In genomic region chr2:23625726-23626125, GRCh38 we compare ENCODE assay signal across 29 cellular contexts.
"Had no signal": no experiment of that assay in that cellular context is flagged by ENCODE, and none has a peak within 500 bp of the region (broad histone marks: within the 10 kb centered on the region; RNA-seq: fewer than 3 reads in every experiment).

No MANE protein-coding gene starts in this region.

- DNase-seq: activated CD4-positive, alpha-beta memory T cell treated with anti-CD3 and anti-CD28 coated beads for 36 hours; activated CD4-positive, alpha-beta T cell treated with anti-CD3 and anti-CD28 coated beads for 36 hours; activated CD4-positive, alpha-beta T cell treated with anti-CD3 and anti-CD28 coated beads, Interleukin-2, amount 10 ng/mL, durations not matched to agents 24 days and 14 days; activated CD4-positive, CD25-positive, alpha-beta regulatory T cell; activated CD4-positive, CD25-positive, alpha-beta regulatory T cell treated with anti-CD3 and anti-CD28 coated beads, Interleukin-2, amount 50 U/mL, for 72 hours; activated CD8-positive, alpha-beta memory T cell treated with anti-CD3 and anti-CD28 coated beads, Interleukin-2, amount 10 ng/mL, durations not matched to agents 7 days and 5 days; activated CD8-positive, alpha-beta memory T cell treated with anti-CD3 and anti-CD28 coated beads, Interleukin-2, amount 50 U/mL, for 4 hours; activated CD8-positive, alpha-beta T cell treated with anti-CD3 and anti-CD28 coated beads, Interleukin-2, amount 10 ng/mL, durations not matched to agents 7 days and 5 days; activated effector memory CD4-positive, alpha-beta T cell treated with anti-CD3 and anti-CD28 coated beads, Interleukin-2, amount 50 U/mL, for 16 hours; activated naive CD4-positive, alpha-beta T cell treated with anti-CD3 and anti-CD28 coated beads for 36 hours; activated naive CD8-positive, alpha-beta T cell treated with anti-CD3 and anti-CD28 coated beads for 36 hours; activated naive CD8-positive, alpha-beta T cell treated with anti-CD3 and anti-CD28 coated beads, Interleukin-2, amount 50 U/mL, for 24 hours; activated T-cell treated with anti-CD3 and anti-CD28 coated beads, Interleukin-2, amount 50 U/mL, for 1 hour; activated T-cell treated with anti-CD3 and anti-CD28 coated beads, Interleukin-2, amount 50 U/mL, for 48 hours; adrenal gland; amygdala; body of pancreas; effector memory CD4-positive, alpha-beta T cell; endodermal cell; foreskin fibroblast; head of caudate nucleus; T-helper 2 cell had no signal

- ATAC-seq: activated CD4-positive, alpha-beta T cell treated with anti-CD3 and anti-CD28 coated beads for 36 hours; activated CD8-positive, alpha-beta memory T cell treated with anti-CD3 and anti-CD28 coated beads, Interleukin-2, amount 10 ng/mL, durations not matched to agents 7 days and 5 days; activated CD8-positive, alpha-beta T cell treated with anti-CD3 and anti-CD28 coated beads, Interleukin-2, amount 10 ng/mL, durations not matched to agents 7 days and 5 days; activated naive CD8-positive, alpha-beta T cell treated with anti-CD3 and anti-CD28 coated beads, Interleukin-2, amount 50 U/mL, for 24 hours; body of pancreas; esophagus mucosa had no signal

- H3K27ac ChIP-seq: adrenal gland, body of pancreas, coronary artery had no signal

- H3K4me1 Mint-ChIP-seq: activated CD4-positive, alpha-beta T cell treated with anti-CD3 and anti-CD28 coated beads for 36 hours; activated CD4-positive, alpha-beta T cell treated with anti-CD3 and anti-CD28 coated beads, Interleukin-2, amount 10 ng/mL, durations not matched to agents 24 days and 14 days; activated CD8-positive, alpha-beta memory T cell treated with anti-CD3 and anti-CD28 coated beads, Interleukin-2, amount 10 ng/mL, durations not matched to agents 7 days and 5 days; activated naive CD4-positive, alpha-beta T cell treated with anti-CD3 and anti-CD28 coated beads, Interleukin-2, amount 50 U/mL, for 24 hours; activated naive CD8-positive, alpha-beta T cell treated with anti-CD3 and anti-CD28 coated beads for 36 hours; activated naive CD8-positive, alpha-beta T cell treated with anti-CD3 and anti-CD28 coated beads, Interleukin-2, amount 50 U/mL, for 24 hours had no signal

- H3K27me3 ChIP-seq: adrenal gland, body of pancreas, dorsolateral prefrontal cortex had no signal

- H3K4me3 ChIP-seq: adrenal gland, body of pancreas, coronary artery, dorsolateral prefrontal cortex had no signal

- H3K4me3 Mint-ChIP-seq: activated CD4-positive, alpha-beta memory T cell treated with anti-CD3 and anti-CD28 coated beads for 36 hours; activated CD4-positive, alpha-beta T cell treated with anti-CD3 and anti-CD28 coated beads for 36 hours; activated CD4-positive, alpha-beta T cell treated with anti-CD3 and anti-CD28 coated beads, Interleukin-2, amount 10 ng/mL, durations not matched to agents 24 days and 14 days; activated CD8-positive, alpha-beta memory T cell treated with anti-CD3 and anti-CD28 coated beads, Interleukin-2, amount 10 ng/mL, durations not matched to agents 7 days and 5 days; activated CD8-positive, alpha-beta T cell treated with anti-CD3 and anti-CD28 coated beads, Interleukin-2, amount 10 ng/mL, durations not matched to agents 7 days and 5 days; activated naive CD4-positive, alpha-beta T cell treated with anti-CD3 and anti-CD28 coated beads for 36 hours; activated naive CD4-positive, alpha-beta T cell treated with anti-CD3 and anti-CD28 coated beads, Interleukin-2, amount 50 U/mL, for 24 hours; activated naive CD8-positive, alpha-beta T cell treated with anti-CD3 and anti-CD28 coated beads for 36 hours; activated naive CD8-positive, alpha-beta T cell treated with anti-CD3 and anti-CD28 coated beads, Interleukin-2, amount 50 U/mL, for 24 hours; activated T-helper 1 cell treated with anti-CD3 and anti-CD28 coated beads, Interleukin-12 subunit alpha, Interleukin-12 subunit beta, Interleukin-2, Interleukin-4 antibody, amounts not matched to agents 30 ng/mL and 10 ng/mL and 1 ng/mL, durations not matched to agents 14 hours and 24 hours and 36 hours; dendritic cell treated with granulocyte-macrophage colony-stimulating factor and Interleukin-4, amounts not matched to agents 40 ng/mL and 50 ng/mL, for 4 days; endodermal cell had no signal

- H3K27ac Mint-ChIP-seq: activated CD4-positive, alpha-beta memory T cell treated with anti-CD3 and anti-CD28 coated beads for 36 hours; activated CD4-positive, alpha-beta T cell treated with anti-CD3 and anti-CD28 coated beads for 36 hours; activated CD4-positive, alpha-beta T cell treated with anti-CD3 and anti-CD28 coated beads, Interleukin-2, amount 10 ng/mL, durations not matched to agents 24 days and 14 days; activated CD8-positive, alpha-beta memory T cell treated with anti-CD3 and anti-CD28 coated beads, Interleukin-2, amount 10 ng/mL, durations not matched to agents 7 days and 5 days; activated CD8-positive, alpha-beta T cell treated with anti-CD3 and anti-CD28 coated beads, Interleukin-2, amount 10 ng/mL, durations not matched to agents 7 days and 5 days; activated naive CD4-positive, alpha-beta T cell treated with anti-CD3 and anti-CD28 coated beads for 36 hours; activated naive CD4-positive, alpha-beta T cell treated with anti-CD3 and anti-CD28 coated beads, Interleukin-2, amount 50 U/mL, for 24 hours; activated naive CD8-positive, alpha-beta T cell treated with anti-CD3 and anti-CD28 coated beads for 36 hours; activated naive CD8-positive, alpha-beta T cell treated with anti-CD3 and anti-CD28 coated beads, Interleukin-2, amount 50 U/mL, for 24 hours; activated T-helper 1 cell treated with anti-CD3 and anti-CD28 coated beads, Interleukin-12 subunit alpha, Interleukin-12 subunit beta, Interleukin-2, Interleukin-4 antibody, amounts not matched to agents 30 ng/mL and 10 ng/mL and 1 ng/mL, durations not matched to agents 14 hours and 24 hours and 36 hours; activated T-helper 2 cell treated with anti-CD3 and anti-CD28 coated beads, Interferon-gamma antibody, Interleukin-2, Interleukin-4, amounts not matched to agents 10 μg/mL and 5 μg/mL and 100 μg/mL, durations not matched to agents 14 hours and 24 hours and 36 hours; dendritic cell treated with granulocyte-macrophage colony-stimulating factor and Interleukin-4, amounts not matched to agents 40 ng/mL and 50 ng/mL, for 4 days; endodermal cell had no signal

- H3K4me1 ChIP-seq: body of pancreas had no signal

- H3K9me3 Mint-ChIP-seq: activated naive CD4-positive, alpha-beta T cell treated with anti-CD3 and anti-CD28 coated beads, Interleukin-2, amount 50 U/mL, for 24 hours had no signal

- H3K36me3 Mint-ChIP-seq: activated CD4-positive, alpha-beta memory T cell treated with anti-CD3 and anti-CD28 coated beads for 36 hours; activated CD8-positive, alpha-beta memory T cell treated with anti-CD3 and anti-CD28 coated beads, Interleukin-2, amount 10 ng/mL, durations not matched to agents 7 days and 5 days had no signal

- H3K27me3 Mint-ChIP-seq: activated CD4-positive, alpha-beta memory T cell treated with anti-CD3 and anti-CD28 coated beads for 36 hours; activated CD4-positive, alpha-beta T cell treated with anti-CD3 and anti-CD28 coated beads for 36 hours; activated CD4-positive, alpha-beta T cell treated with anti-CD3 and anti-CD28 coated beads, Interleukin-2, amount 10 ng/mL, durations not matched to agents 24 days and 14 days; activated naive CD4-positive, alpha-beta T cell treated with anti-CD3 and anti-CD28 coated beads, Interleukin-2, amount 50 U/mL, for 24 hours; activated naive CD8-positive, alpha-beta T cell treated with anti-CD3 and anti-CD28 coated beads for 36 hours; activated naive CD8-positive, alpha-beta T cell treated with anti-CD3 and anti-CD28 coated beads, Interleukin-2, amount 50 U/mL, for 24 hours had no signal

- H3K9me3 ChIP-seq: adrenal gland, body of pancreas had no signal

- H3K36me3 ChIP-seq: adrenal gland had no signal
